In the genomic region with DNA sequence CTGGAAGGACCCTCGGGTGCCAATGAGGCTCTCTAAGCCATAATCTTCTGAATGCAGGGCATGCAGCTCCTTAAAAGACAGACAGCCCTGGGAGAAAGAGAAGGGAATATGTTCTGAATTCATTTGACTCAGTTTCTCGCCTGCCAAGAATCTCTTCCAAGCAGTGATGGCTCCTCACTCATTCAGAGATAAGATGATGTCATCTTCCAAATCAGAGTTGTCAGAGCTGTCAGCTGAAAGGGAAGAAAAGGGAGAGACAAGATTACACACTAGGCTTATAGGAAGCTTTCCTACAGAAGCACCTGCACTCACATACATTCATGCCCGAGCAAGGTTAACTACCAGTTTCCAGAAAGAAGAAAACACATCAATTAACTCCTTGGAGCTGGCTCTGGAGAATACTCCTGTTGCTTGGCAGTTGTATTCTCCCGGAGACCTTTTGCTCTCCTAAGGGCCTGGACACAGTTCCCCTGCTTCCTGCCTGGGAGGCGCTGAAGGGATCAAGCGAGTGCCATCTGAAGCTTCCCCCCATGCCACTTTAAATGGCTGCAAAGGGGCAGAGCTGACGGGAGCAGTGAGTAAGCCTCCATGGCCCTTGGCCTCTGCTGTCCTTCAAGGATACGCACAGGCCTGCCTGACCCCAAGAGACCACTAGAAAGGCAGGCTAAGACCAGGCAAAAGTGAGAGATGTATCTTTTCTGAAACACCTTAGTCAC, we compare ENCODE assay signal across 21 cellular contexts. TPM values are rescaled to one million over a fixed set of nuclear protein-coding genes. Genes with fewer than 3 reads are reported as not detected.
DNase-seq lines count a peak whose midpoint lies in the region; ATAC-seq and TF ChIP-seq lines count a peak whose summit lies in the region.
"Had no signal": no experiment of that assay in that cellular context is flagged by ENCODE, and none has a peak within 500 bp of the region (broad histone marks: within the 10 kb centered on the region; RNA-seq: fewer than 3 reads in every experiment).

No MANE protein-coding gene starts in this region.

- H3K27ac Mint-ChIP-seq in activated naive CD4-positive, alpha-beta T cell treated with anti-CD3 and anti-CD28 coated beads, Interleukin-2, amount 10 ng/mL, durations not matched to agents 7 days and 5 days = peak overlapping the region; percentile 64
- H3K27ac Mint-ChIP-seq in HFFc6 (peak overlapping the region; percentile 34; the same call in 1 of the 2 replicates), brain (peak overlapping the region in 4 of 5 experiments; percentile 42 to 93 (median 80)), neural progenitor cell (no peak overlapping the region)
- H3K27ac Mint-ChIP-seq: T-helper 1 cell treated with Interleukin-12 subunit alpha and Interleukin-12 subunit beta and Interleukin-4 antibody, amounts not matched to agents 30 μg/mL and 1 μg/mL, for 36 hours had no signal

- peaks cover 33% of the 10 kb centered on the region for H3K4me1 Mint-ChIP-seq in activated naive CD4-positive, alpha-beta T cell treated with anti-CD3 and anti-CD28 coated beads, Interleukin-2, amount 10 ng/mL, durations not matched to agents 7 days and 5 days
- H3K4me1 Mint-ChIP-seq in HFFc6 (ENCODE audit: low read depth) (peaks cover 27% of the 10 kb centered on the region), brain (peaks cover 36% of the 10 kb centered on the region), neural progenitor cell (peaks cover 27% of the 10 kb centered on the region)

- H3K9me3 ChIP-seq in neural progenitor cell (ENCODE audit: low read depth) = no peaks in the 10 kb centered on the region
- H3K9me3 ChIP-seq: breast epithelium, MG63, suprapubic skin had no signal

- H3K4me1 ChIP-seq in neural progenitor cell = peaks cover 6% of the 10 kb centered on the region

- no peaks in the 10 kb centered on the region for H3K27me3 Mint-ChIP-seq in activated naive CD4-positive, alpha-beta T cell treated with anti-CD3 and anti-CD28 coated beads, Interleukin-2, amount 10 ng/mL, durations not matched to agents 7 days and 5 days
- peaks cover 3% of the 10 kb centered on the region; the same call in 1 of the 2 replicates for H3K27me3 Mint-ChIP-seq in HFFc6 (ENCODE audit: insufficient read depth)
- H3K27me3 Mint-ChIP-seq in brain = peaks cover 6% of the 10 kb centered on the region
- H3K27me3 Mint-ChIP-seq in neural progenitor cell (ENCODE audit: insufficient read depth, low read depth) = peaks cover 8% of the 10 kb centered on the region

- peaks cover 26% of the 10 kb centered on the region for H3K79me2 ChIP-seq in neural progenitor cell (ENCODE audit: low read depth)

- CTCF ChIA-PET in activated naive CD4-positive, alpha-beta T cell treated with anti-CD3 and anti-CD28 coated beads, Interleukin-2, amount 10 ng/mL, durations not matched to agents 7 days and 5 days (lab: Charles Lee) = interaction anchor here (2.2 kb wide), 1 partner anchor 9 kb away, joined by 6 read pairs; no protein-coding TSS in a partner anchor

- H3K4me3 ChIP-seq in neural progenitor cell = no peak overlapping the region
- H3K4me3 ChIP-seq: breast epithelium, dorsolateral prefrontal cortex, MG63, skin epidermis, suprapubic skin had no signal

- H3K9ac ChIP-seq in neural progenitor cell = no peak overlapping the region

- H3F3A ChIP-seq in neural progenitor cell (ENCODE audit: low read depth) = peaks cover 56% of the 10 kb centered on the region

- peaks cover 42% of the 10 kb centered on the region for H4K20me1 ChIP-seq in neural progenitor cell (ENCODE audit: low read depth)

- no peak for TF ChIP-seq CTCF in HFFc6 (IDR thresholded peaks at IDR 0.05)
- no peak for TF ChIP-seq CTCF in brain (conservative IDR thresholded peaks at IDR 0.05)
- TF ChIP-seq CTCF in neural progenitor cell (IDR thresholded peaks at IDR 0.05) = no peak

- H3K4me3 Mint-ChIP-seq in activated naive CD4-positive, alpha-beta T cell treated with anti-CD3 and anti-CD28 coated beads, Interleukin-2, amount 10 ng/mL, durations not matched to agents 7 days and 5 days = no peak overlapping the region
- H3K4me3 Mint-ChIP-seq in HFFc6 = no peak overlapping the region
- no peak overlapping the region for H3K4me3 Mint-ChIP-seq in brain
- H3K4me3 Mint-ChIP-seq in neural progenitor cell = no peak overlapping the region
- H3K4me3 Mint-ChIP-seq: T-helper 1 cell treated with Interleukin-12 subunit alpha and Interleukin-12 subunit beta and Interleukin-4 antibody, amounts not matched to agents 30 μg/mL and 1 μg/mL, for 36 hours had no signal

- peaks cover 44% of the 10 kb centered on the region for H3K36me3 Mint-ChIP-seq in activated naive CD4-positive, alpha-beta T cell treated with anti-CD3 and anti-CD28 coated beads, Interleukin-2, amount 10 ng/mL, durations not matched to agents 7 days and 5 days
- peaks cover 21% of the 10 kb centered on the region for H3K36me3 Mint-ChIP-seq in HFFc6 (ENCODE audit: low read depth)
- H3K36me3 Mint-ChIP-seq in brain = peaks cover 54% of the 10 kb centered on the region
- H3K36me3 Mint-ChIP-seq in neural progenitor cell = peaks cover 31% of the 10 kb centered on the region

- peaks cover 6% of the 10 kb centered on the region for H3K36me3 ChIP-seq in neural progenitor cell
- H3K36me3 ChIP-seq: breast epithelium had no signal

- ATAC-seq in HG03342 (IDR thresholded peaks at IDR 0.05; ENCODE audit: unreplicated experiment) = no peak
- ATAC-seq: esophagus mucosa had no signal

- H3K9me3 Mint-ChIP-seq in activated naive CD4-positive, alpha-beta T cell treated with anti-CD3 and anti-CD28 coated beads, Interleukin-2, amount 10 ng/mL, durations not matched to agents 7 days and 5 days = no peaks in the 10 kb centered on the region
- H3K9me3 Mint-ChIP-seq in HFFc6 (no peaks in the 10 kb centered on the region), brain (peaks cover 2 to 11% (median 4%) of the 10 kb centered on the region in 5 experiments), neural progenitor cell (peaks cover 8% of the 10 kb centered on the region)
- H3K9me3 Mint-ChIP-seq: T-helper 1 cell treated with Interleukin-12 subunit alpha and Interleukin-12 subunit beta and Interleukin-4 antibody, amounts not matched to agents 30 μg/mL and 1 μg/mL, for 36 hours had no signal

- no peak overlapping the region for H2AFZ ChIP-seq in neural progenitor cell (replicated peaks)

- H3K27me3 ChIP-seq in neural progenitor cell = no peaks in the 10 kb centered on the region
- H3K27me3 ChIP-seq: breast epithelium, dorsolateral prefrontal cortex, MG63, suprapubic skin had no signal

- no peak overlapping the region for H3K4me2 ChIP-seq in neural progenitor cell

- H3K27ac ChIP-seq in neural progenitor cell (peak overlapping the region; percentile 58), caudate nucleus (ENCODE audit: low read depth, low read length) (no peak overlapping the region)
- H3K27ac ChIP-seq: breast epithelium, suprapubic skin had no signal

- peak; percentile 13 for DNase-seq in activated naive CD4-positive, alpha-beta T cell treated with anti-CD3 and anti-CD28 coated beads, Interleukin-2, amount 10 ng/mL, durations not matched to agents 7 days and 5 days
- DNase-seq in activated naive CD4-positive, alpha-beta T cell treated with anti-CD3 and anti-CD28 coated beads, Interleukin-2, amount 50 U/mL, for 16 hours = no peak
- DNase-seq in HFFc6 (no peak), neural progenitor cell (ENCODE audit: low spot score) (no peak), caudate nucleus (lab: John Stamatoyannopoulos, UW) (no peak), GF-D8 (lab: John Stamatoyannopoulos, UW) (no peak)
- DNase-seq: activated CD4-positive, CD25-positive, alpha-beta regulatory T cell; COR-L47; dorsolateral prefrontal cortex; GOT3; IMR-90; MG63; NCI-H446; stimulated activated CD4-positive, alpha-beta T cell treated with anti-CD3 and anti-CD28 coated beads, Interleukin-4, amount 100 ng/mL, for 1 hour had no signal

RNA-seq across cellular contexts. Expression of a gene that starts 7.7 kb away (rescaled TPM):
- 10 to 100 TPM; 25.8 to 30.6 (median 29.2) TPM for total RNA-seq in HFFc6 (2021; fragmentation: NEBNext Ultra II Directional; extraction: Animal tissue kit (Norgen Biotek cat#: 25700))
- polyA plus RNA-seq in brain (ENCODE audit: insufficient read depth, low read depth, low replicate concordance) = 25.2 TPM
- total RNA-seq in neural progenitor cell (ENCODE audit: low replicate concordance) = 28.1 and 47.9 TPM in 2 replicates

RNA-seq across cellular contexts. Expression of a gene that starts 13.7 kb away (rescaled TPM):
- total RNA-seq in HFFc6 (2021; fragmentation: NEBNext Ultra II Directional; extraction: Animal tissue kit (Norgen Biotek cat#: 25700)) = 100 to 1,000 TPM; 157 to 196 (median 179) TPM
- 60.3 TPM for polyA plus RNA-seq in brain (ENCODE audit: insufficient read depth, low read depth, low replicate concordance)
- 51.1 and 68.9 TPM in 2 replicates for total RNA-seq in neural progenitor cell (ENCODE audit: low replicate concordance)
